22 cellular contexts compared by ENCODE assay signal in the genomic region with DNA sequence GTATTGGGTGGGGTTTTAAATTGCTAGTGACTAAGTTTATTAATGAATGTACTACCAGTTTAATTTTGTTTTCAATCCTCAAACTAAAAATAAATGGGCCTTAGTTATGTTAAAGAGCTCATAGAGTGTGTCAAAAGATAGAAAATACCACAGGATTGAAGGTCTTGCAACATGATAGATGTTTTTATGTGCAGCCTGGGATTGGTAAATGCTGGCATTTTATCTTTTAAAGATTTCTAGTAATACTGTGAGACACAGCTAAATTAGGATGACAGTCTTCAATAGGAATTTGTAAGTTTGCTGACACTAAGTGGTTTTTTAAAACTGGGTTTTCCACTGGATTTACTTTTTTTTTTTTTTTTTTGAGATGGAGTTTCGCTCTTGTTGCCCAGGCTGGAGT.
A peak's percentile ranks its signal among the peaks of the same experiment; 100 is the strongest.
DNase-seq lines count a peak whose midpoint lies in the region; ATAC-seq and TF ChIP-seq lines count a peak whose summit lies in the region.
"Had no signal": no experiment of that assay in that cellular context is flagged by ENCODE, and none has a peak within 500 bp of the region (broad histone marks: within the 10 kb centered on the region; RNA-seq: fewer than 3 reads in every experiment).

No MANE protein-coding gene starts in this region.

- H3K36me3 ChIP-seq in smooth muscle cell (ENCODE audit: low read depth) (no peaks in the 10 kb centered on the region), uterus (no peaks in the 10 kb centered on the region)

- H3K27ac ChIP-seq in smooth muscle cell (ENCODE audit: low read depth) (peak overlapping the region; percentile 0), uterus (no peak overlapping the region)
- H3K27ac ChIP-seq: foreskin keratinocyte had no signal

- H3K27ac Mint-ChIP-seq in activated naive CD4-positive, alpha-beta T cell treated with anti-CD3 and anti-CD28 coated beads, Interleukin-2, amount 10 ng/mL, durations not matched to agents 7 days and 5 days, result peak overlapping the region; percentile 14
- H3K27ac Mint-ChIP-seq in activated naive CD4-positive, alpha-beta T cell treated with anti-CD3 and anti-CD28 coated beads, Interleukin-2, amount 50 U/mL, for 72 hours, result no peak overlapping the region

- H3K27me3 ChIP-seq in smooth muscle cell (ENCODE audit: low read depth), result no peaks in the 10 kb centered on the region
- H3K27me3 ChIP-seq in uterus, result no peaks in the 10 kb centered on the region
- H3K27me3 ChIP-seq: foreskin keratinocyte had no signal

- H3K9me3 ChIP-seq in smooth muscle cell (replicated peaks; ENCODE audit: low read depth) (no peaks in the 10 kb centered on the region), uterus (no peaks in the 10 kb centered on the region)

- no peaks in the 10 kb centered on the region for H3K9me3 Mint-ChIP-seq in activated naive CD4-positive, alpha-beta T cell treated with anti-CD3 and anti-CD28 coated beads, Interleukin-2, amount 10 ng/mL, durations not matched to agents 7 days and 5 days
- no peaks in the 10 kb centered on the region for H3K9me3 Mint-ChIP-seq in activated naive CD4-positive, alpha-beta T cell treated with anti-CD3 and anti-CD28 coated beads, Interleukin-2, amount 50 U/mL, for 72 hours

- TF ChIP-seq POLR2A in uterus (IDR thresholded peaks at IDR 0.05), result no peak

- H3K4me3 Mint-ChIP-seq in activated naive CD4-positive, alpha-beta T cell treated with anti-CD3 and anti-CD28 coated beads, Interleukin-2, amount 10 ng/mL, durations not matched to agents 7 days and 5 days, result no peak overlapping the region
- H3K4me3 Mint-ChIP-seq: activated CD8-positive, alpha-beta T cell treated with anti-CD3 and anti-CD28 coated beads, Interleukin-2, amount 10 ng/mL, durations not matched to agents 7 days and 5 days had no signal

- H3K4me3 ChIP-seq in fibroblast of mammary gland (ENCODE audit: control insufficient read depth, low read depth, low read length), result no peak overlapping the region
- no peak overlapping the region for H3K4me3 ChIP-seq in smooth muscle cell
- no peak overlapping the region for H3K4me3 ChIP-seq in uterus
- H3K4me3 ChIP-seq: lung had no signal

- H3K4me1 ChIP-seq in smooth muscle cell (ENCODE audit: low read depth), result peaks cover 7% of the 10 kb centered on the region
- H3K4me1 ChIP-seq in uterus, result peaks cover 0 to 4% of the 10 kb centered on the region in 2 donors

- ATAC-seq in activated naive CD4-positive, alpha-beta T cell treated with anti-CD3 and anti-CD28 coated beads, Interleukin-2, amount 50 U/mL, for 72 hours, result no peak
- ATAC-seq in HG03045 (IDR thresholded peaks at IDR 0.05; ENCODE audit: unreplicated experiment), result no peak
- ATAC-seq: activated CD4-positive, CD25-positive, alpha-beta regulatory T cell treated with anti-CD3 and anti-CD28 coated beads, Interleukin-2, amount 50 U/mL, for 24 hours; activated CD8-positive, alpha-beta T cell treated with anti-CD3 and anti-CD28 coated beads, Interleukin-2, amount 10 ng/mL, durations not matched to agents 7 days and 5 days; foreskin keratinocyte had no signal

- no peaks in the 10 kb centered on the region for H3K27me3 Mint-ChIP-seq in activated naive CD4-positive, alpha-beta T cell treated with anti-CD3 and anti-CD28 coated beads, Interleukin-2, amount 10 ng/mL, durations not matched to agents 7 days and 5 days

- peaks cover 39% of the 10 kb centered on the region for H3K36me3 Mint-ChIP-seq in activated naive CD4-positive, alpha-beta T cell treated with anti-CD3 and anti-CD28 coated beads, Interleukin-2, amount 10 ng/mL, durations not matched to agents 7 days and 5 days
- peaks cover 0 to 9% of the 10 kb centered on the region in 2 donors for H3K36me3 Mint-ChIP-seq in activated naive CD4-positive, alpha-beta T cell treated with anti-CD3 and anti-CD28 coated beads, Interleukin-2, amount 50 U/mL, for 72 hours

- peaks cover 3% of the 10 kb centered on the region for H3F3A ChIP-seq in smooth muscle cell (ENCODE audit: low read depth)

- peak overlapping the region; percentile 38 for H3K4me2 ChIP-seq in smooth muscle cell

- CTCF ChIA-PET in activated naive CD4-positive, alpha-beta T cell treated with anti-CD3 and anti-CD28 coated beads, Interleukin-2, amount 10 ng/mL, durations not matched to agents 7 days and 5 days (lab: Charles Lee), result interaction anchor here (0.6 to 1.4 kb wide), 3 partner anchors 10 to 14 kb away, joined by 3 to 6 read pairs (median 5); no protein-coding TSS in a partner anchor

- peaks cover 78% of the 10 kb centered on the region for H4K20me1 ChIP-seq in smooth muscle cell (ENCODE audit: low read depth)

- TF ChIP-seq CTCF in fibroblast of mammary gland (conservative IDR thresholded peaks at IDR 0.05; ENCODE audit: control insufficient read depth, insufficient read depth, low read depth, low read length) (no peak), smooth muscle cell (IDR thresholded peaks at IDR 0.05; ENCODE audit: borderline replicate concordance, insufficient read depth, poor library complexity, severe bottlenecking) (no peak), uterus (IDR thresholded peaks at IDR 0.05) (no peak)

- DNase-seq in activated naive CD4-positive, alpha-beta T cell treated with anti-CD3 and anti-CD28 coated beads, Interleukin-2, amount 10 ng/mL, durations not matched to agents 7 days and 5 days, result no peak
- no peak for DNase-seq in activated naive CD4-positive, alpha-beta T cell treated with anti-CD3 and anti-CD28 coated beads, Interleukin-2, amount 50 U/mL, for 72 hours (ENCODE audit: low spot score in 2 of 2)
- DNase-seq in NCI-H226 (peak; percentile 11), fibroblast of mammary gland (ENCODE audit: low read depth) (peak; percentile 32), smooth muscle cell (lab: John Stamatoyannopoulos, UW; ENCODE audit: unreplicated experiment) (no peak), NOMO-1 treated with dmso at 0.1 percent for 144 hours (lab: John Stamatoyannopoulos, UW; ENCODE audit: unreplicated experiment) (no peak), uterus (no peak)
- DNase-seq: activated CD8-positive, alpha-beta T cell treated with anti-CD3 and anti-CD28 coated beads, Interleukin-2, amount 10 ng/mL, durations not matched to agents 7 days and 5 days; activated naive CD4-positive, alpha-beta T cell treated with anti-CD3 and anti-CD28 coated beads, Interleukin-2, amount 50 U/mL, for 16 hours; activated T-cell treated with anti-CD3 and anti-CD28 coated beads, Interleukin-2, amount 50 U/mL, for 1 hour; cortex of kidney; foreskin keratinocyte; hypothalamus; Kasumi-1; NCI-H1105 treated with DMSO at 0.1 percent for 48 hours; NCI-H510A; NK-92 treated with Interleukin-12 subunit alpha and Interleukin-12 subunit beta, amount 100 ng/mL, for 24 hours; stimulated activated CD8-positive, alpha-beta memory T cell treated with anti-CD3 and anti-CD28 coated beads, Interleukin-4, amount 100 ng/mL, for 48 hours; T1000 had no signal

- 67% methylated on average over 1 of the region's 1 CpG for WGBS in smooth muscle cell (ENCODE audit: low lambda C conversion rate)

- peaks cover 74% of the 10 kb centered on the region for H3K4me1 Mint-ChIP-seq in activated naive CD4-positive, alpha-beta T cell treated with anti-CD3 and anti-CD28 coated beads, Interleukin-2, amount 10 ng/mL, durations not matched to agents 7 days and 5 days

- intact Hi-C loops in uterus (cut with DNase I; ENCODE audit: low total_unique reads), result no loop called here

- no peak overlapping the region for H3K9ac ChIP-seq in smooth muscle cell (ENCODE audit: low read depth)

- H2AFZ ChIP-seq in smooth muscle cell (ENCODE audit: low read depth), result no peak overlapping the region

- peaks cover 20% of the 10 kb centered on the region for H3K79me2 ChIP-seq in smooth muscle cell (ENCODE audit: low read depth)

Comparison
In these comparisons a context has a peak if more than half of its experiments do, and no peak if none do; other contexts are left out.
1. DNase-seq: peak in NCI-H226 (single experiment) and fibroblast of mammary gland (single experiment); none in activated naive CD4-positive, alpha-beta T cell treated with anti-CD3 and anti-CD28 coated beads, Interleukin-2, amount 10 ng/mL, durations not matched to agents 7 days and 5 days (single experiment), activated naive CD4-positive, alpha-beta T cell treated with anti-CD3 and anti-CD28 coated beads, Interleukin-2, amount 50 U/mL, for 72 hours (0 of 2), smooth muscle cell (single experiment), NOMO-1 treated with dmso at 0.1 percent for 144 hours (single experiment) and uterus (0 of 2).